15 cellular contexts compared by ENCODE assay signal in genomic region chr18:79628416-79629248, GRCh38.
"Had no signal": no experiment of that assay in that cellular context is flagged by ENCODE, and none has a peak within 500 bp of the region (broad histone marks: within the 10 kb centered on the region; RNA-seq: fewer than 3 reads in every experiment).

No MANE protein-coding gene starts in this region.

- H3K9me3 Mint-ChIP-seq: activated T-cell treated with anti-CD3 and anti-CD28 coated beads, Interleukin-2, amount 50 U/mL, for 24 hours had no signal

- DNase-seq: activated CD4-positive, alpha-beta T cell treated with anti-CD3 and anti-CD28 coated beads for 1 hour; activated CD4-positive, alpha-beta T cell treated with anti-CD3 and anti-CD28 coated beads, Interleukin-2, amount 50 U/mL, for 4 hours; activated gamma-delta T cell; colonic mucosa; effector CD4-positive, alpha-beta T cell; esophagus squamous epithelium; lower lobe of right lung; midbrain; retina; stimulated activated CD4-positive, alpha-beta T cell treated with anti-CD3 and anti-CD28 coated beads, Interleukin-4, amount 100 ng/mL, for 24 hours had no signal

- H3K4me3 ChIP-seq: colonic mucosa, esophagus squamous epithelium, lower lobe of right lung had no signal

- H3K27ac ChIP-seq: colonic mucosa, esophagus squamous epithelium, lower lobe of right lung, parathyroid adenoma had no signal

- H3K36me3 Mint-ChIP-seq: activated naive CD4-positive, alpha-beta T cell treated with anti-CD3 and anti-CD28 coated beads, Interleukin-2, amount 50 U/mL, for 72 hours had no signal

- H3K27me3 ChIP-seq: colonic mucosa had no signal

- H2AFZ ChIP-seq: parathyroid adenoma had no signal

- ATAC-seq: activated naive CD4-positive, alpha-beta T cell treated with anti-CD3 and anti-CD28 coated beads, Interleukin-2, amount 50 U/mL, for 72 hours; lower lobe of right lung had no signal

- H3K4me1 ChIP-seq: colonic mucosa, parathyroid adenoma had no signal

- H3K79me2 ChIP-seq: parathyroid adenoma had no signal

- H3K9ac ChIP-seq: parathyroid adenoma had no signal

- H3K9me3 ChIP-seq: colonic mucosa, esophagus squamous epithelium, lower lobe of right lung had no signal

- H3K4me3 Mint-ChIP-seq: activated T-cell treated with anti-CD3 and anti-CD28 coated beads, Interleukin-2, amount 50 U/mL, for 24 hours; stimulated activated naive CD8-positive, alpha-beta T cell treated with anti-CD3 and anti-CD28 coated beads, Interleukin-15, Interleukin-2, amounts not matched to agents 100 ng/mL and 50 ng/mL, for 24 hours; T-helper 2 cell treated with Interferon-gamma antibody and Interleukin-4, amounts not matched to agents 5 μg/mL and 100 μg/mL, for 36 hours had no signal

- H3K27ac Mint-ChIP-seq: activated T-cell treated with anti-CD3 and anti-CD28 coated beads, Interleukin-2, amount 50 U/mL, for 24 hours; stimulated activated naive CD8-positive, alpha-beta T cell treated with anti-CD3 and anti-CD28 coated beads, Interleukin-15, Interleukin-2, amounts not matched to agents 100 ng/mL and 50 ng/mL, for 24 hours; T-helper 2 cell treated with Interferon-gamma antibody and Interleukin-4, amounts not matched to agents 5 μg/mL and 100 μg/mL, for 36 hours had no signal

- H3K36me3 ChIP-seq: colonic mucosa, esophagus squamous epithelium, lower lobe of right lung had no signal
